ENCODE assay signal across 1 cellular context in the genomic region with DNA sequence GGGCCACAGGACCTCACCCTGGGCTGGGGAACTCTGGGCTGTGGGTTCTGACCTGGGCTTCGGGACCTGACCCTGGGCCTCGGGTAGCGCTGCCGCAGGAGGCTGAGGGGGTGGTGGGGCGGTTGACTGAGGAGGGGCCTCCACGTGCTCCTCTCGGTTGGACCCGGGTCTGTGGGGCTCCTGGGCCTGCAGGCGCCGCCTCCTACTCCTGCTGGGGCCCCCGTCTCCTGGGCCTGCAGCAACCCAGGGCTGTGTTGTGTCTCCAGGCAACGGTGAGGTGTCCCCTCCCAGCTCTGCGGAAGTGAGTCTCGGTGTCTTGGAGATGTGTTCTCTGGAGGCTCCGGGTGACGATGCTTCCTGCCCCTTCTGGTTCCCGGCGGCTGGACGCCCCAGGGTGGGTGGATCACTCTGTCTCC.
TF ChIP-seq lines count a peak whose summit lies in the region.

No MANE protein-coding gene starts in this region.

TF ChIP-seq in K562, 482 proteins besides CTCF, POLR2A, EP300 and RAD21:
- TF ChIP-seq, protein P1, sequence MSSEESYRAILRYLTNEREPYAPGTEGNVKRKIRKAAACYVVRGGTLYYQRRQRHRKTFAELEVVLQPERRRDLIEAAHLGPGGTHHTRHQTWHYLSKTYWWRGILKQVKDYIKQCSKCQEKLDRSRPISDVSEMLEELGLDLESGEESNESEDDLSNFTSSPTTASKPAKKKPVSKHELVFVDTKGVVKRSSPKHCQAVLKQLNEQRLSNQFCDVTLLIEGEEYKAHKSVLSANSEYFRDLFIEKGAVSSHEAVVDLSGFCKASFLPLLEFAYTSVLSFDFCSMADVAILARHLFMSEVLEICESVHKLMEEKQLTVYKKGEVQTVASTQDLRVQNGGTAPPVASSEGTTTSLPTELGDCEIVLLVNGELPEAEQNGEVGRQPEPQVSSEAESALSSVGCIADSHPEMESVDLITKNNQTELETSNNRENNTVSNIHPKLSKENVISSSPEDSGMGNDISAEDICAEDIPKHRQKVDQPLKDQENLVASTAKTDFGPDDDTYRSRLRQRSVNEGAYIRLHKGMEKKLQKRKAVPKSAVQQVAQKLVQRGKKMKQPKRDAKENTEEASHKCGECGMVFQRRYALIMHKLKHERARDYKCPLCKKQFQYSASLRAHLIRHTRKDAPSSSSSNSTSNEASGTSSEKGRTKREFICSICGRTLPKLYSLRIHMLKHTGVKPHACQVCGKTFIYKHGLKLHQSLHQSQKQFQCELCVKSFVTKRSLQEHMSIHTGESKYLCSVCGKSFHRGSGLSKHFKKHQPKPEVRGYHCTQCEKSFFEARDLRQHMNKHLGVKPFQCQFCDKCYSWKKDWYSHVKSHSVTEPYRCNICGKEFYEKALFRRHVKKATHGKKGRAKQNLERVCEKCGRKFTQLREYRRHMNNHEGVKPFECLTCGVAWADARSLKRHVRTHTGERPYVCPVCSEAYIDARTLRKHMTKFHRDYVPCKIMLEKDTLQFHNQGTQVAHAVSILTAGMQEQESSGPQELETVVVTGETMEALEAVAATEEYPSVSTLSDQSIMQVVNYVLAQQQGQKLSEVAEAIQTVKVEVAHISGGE (CRISPR knock-in tag; IDR thresholded peaks at IDR 0.05): peak in 2 of 3 experiments; percentile 38 to 91; a peak in 3 of 6 replicates
- TF ChIP-seq SPI1 (IDR thresholded peaks at IDR 0.05; ENCODE audit: borderline replicate concordance, low read depth, low read length): 0 out of 2 replicates have a peak, but pooled peaks have one; percentile 35
- TF ChIP-seq GABPB1 (CRISPR knock-in tag; IDR thresholded peaks at IDR 0.05): peak; percentile 60; the same call in 1 of the 2 replicates
- TF ChIP-seq RFX1 (IDR thresholded peaks at IDR 0.05): peak; percentile 88
- TF ChIP-seq, protein P2, sequence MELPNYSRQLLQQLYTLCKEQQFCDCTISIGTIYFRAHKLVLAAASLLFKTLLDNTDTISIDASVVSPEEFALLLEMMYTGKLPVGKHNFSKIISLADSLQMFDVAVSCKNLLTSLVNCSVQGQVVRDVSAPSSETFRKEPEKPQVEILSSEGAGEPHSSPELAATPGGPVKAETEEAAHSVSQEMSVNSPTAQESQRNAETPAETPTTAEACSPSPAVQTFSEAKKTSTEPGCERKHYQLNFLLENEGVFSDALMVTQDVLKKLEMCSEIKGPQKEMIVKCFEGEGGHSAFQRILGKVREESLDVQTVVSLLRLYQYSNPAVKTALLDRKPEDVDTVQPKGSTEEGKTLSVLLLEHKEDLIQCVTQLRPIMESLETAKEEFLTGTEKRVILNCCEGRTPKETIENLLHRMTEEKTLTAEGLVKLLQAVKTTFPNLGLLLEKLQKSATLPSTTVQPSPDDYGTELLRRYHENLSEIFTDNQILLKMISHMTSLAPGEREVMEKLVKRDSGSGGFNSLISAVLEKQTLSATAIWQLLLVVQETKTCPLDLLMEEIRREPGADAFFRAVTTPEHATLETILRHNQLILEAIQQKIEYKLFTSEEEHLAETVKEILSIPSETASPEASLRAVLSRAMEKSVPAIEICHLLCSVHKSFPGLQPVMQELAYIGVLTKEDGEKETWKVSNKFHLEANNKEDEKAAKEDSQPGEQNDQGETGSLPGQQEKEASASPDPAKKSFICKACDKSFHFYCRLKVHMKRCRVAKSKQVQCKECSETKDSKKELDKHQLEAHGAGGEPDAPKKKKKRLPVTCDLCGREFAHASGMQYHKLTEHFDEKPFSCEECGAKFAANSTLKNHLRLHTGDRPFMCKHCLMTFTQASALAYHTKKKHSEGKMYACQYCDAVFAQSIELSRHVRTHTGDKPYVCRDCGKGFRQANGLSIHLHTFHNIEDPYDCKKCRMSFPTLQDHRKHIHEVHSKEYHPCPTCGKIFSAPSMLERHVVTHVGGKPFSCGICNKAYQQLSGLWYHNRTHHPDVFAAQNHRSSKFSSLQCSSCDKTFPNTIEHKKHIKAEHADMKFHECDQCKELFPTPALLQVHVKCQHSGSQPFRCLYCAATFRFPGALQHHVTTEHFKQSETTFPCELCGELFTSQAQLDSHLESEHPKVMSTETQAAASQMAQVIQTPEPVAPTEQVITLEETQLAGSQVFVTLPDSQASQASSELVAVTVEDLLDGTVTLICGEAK (IDR thresholded peaks at IDR 0.05): peak; percentile 83
- TF ChIP-seq, protein P2 (CRISPR knock-in tag; IDR thresholded peaks at IDR 0.05): no peak
- TF ChIP-seq ADNP (tag; IDR thresholded peaks at IDR 0.05): no peak
- TF ChIP-seq, protein P3, sequence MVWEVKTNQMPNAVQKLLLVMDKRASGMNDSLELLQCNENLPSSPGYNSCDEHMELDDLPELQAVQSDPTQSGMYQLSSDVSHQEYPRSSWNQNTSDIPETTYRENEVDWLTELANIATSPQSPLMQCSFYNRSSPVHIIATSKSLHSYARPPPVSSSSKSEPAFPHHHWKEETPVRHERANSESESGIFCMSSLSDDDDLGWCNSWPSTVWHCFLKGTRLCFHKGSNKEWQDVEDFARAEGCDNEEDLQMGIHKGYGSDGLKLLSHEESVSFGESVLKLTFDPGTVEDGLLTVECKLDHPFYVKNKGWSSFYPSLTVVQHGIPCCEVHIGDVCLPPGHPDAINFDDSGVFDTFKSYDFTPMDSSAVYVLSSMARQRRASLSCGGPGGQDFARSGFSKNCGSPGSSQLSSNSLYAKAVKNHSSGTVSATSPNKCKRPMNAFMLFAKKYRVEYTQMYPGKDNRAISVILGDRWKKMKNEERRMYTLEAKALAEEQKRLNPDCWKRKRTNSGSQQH (CRISPR knock-in tag; IDR thresholded peaks at IDR 0.05): no peak
- TF ChIP-seq FOSL1 (tag; conservative IDR thresholded peaks at IDR 0.05): no peak
- TF ChIP-seq ZNF277 (CRISPR knock-in tag; IDR thresholded peaks at IDR 0.05; ENCODE audit: borderline replicate concordance): no peak
- TF ChIP-seq GABPA (tag; conservative IDR thresholded peaks at IDR 0.05; ENCODE audit: low read depth): peak; percentile 82
- peak; percentile 14; the same call in 1 of the 2 replicates for TF ChIP-seq CREM (IDR thresholded peaks at IDR 0.05; ENCODE audit: low read depth)
